In genomic region chr1:64033667-64034215, GRCh38 we compare ENCODE assay signal across 20 cellular contexts.
DNase-seq lines count a peak whose midpoint lies in the region; ATAC-seq, FAIRE-seq and TF ChIP-seq lines count a peak whose summit lies in the region.
"Had no signal": no experiment of that assay in that cellular context is flagged by ENCODE, and none has a peak within 500 bp of the region (broad histone marks: within the 10 kb centered on the region; RNA-seq: fewer than 3 reads in every experiment).

No MANE protein-coding gene starts in this region.

- H3K27me3 ChIP-seq in astrocyte (ENCODE audit: insufficient read depth, low read length): no peaks in the 10 kb centered on the region
- H3K27me3 ChIP-seq: vagina had no signal

- H3K27me3 Mint-ChIP-seq in astrocyte (ENCODE audit: low read depth, unreplicated experiment) (no peaks in the 10 kb centered on the region), progenitor cell of endocrine pancreas (no peaks in the 10 kb centered on the region)
- H3K27me3 Mint-ChIP-seq: stimulated activated naive CD8-positive, alpha-beta T cell treated with anti-CD3 and anti-CD28 coated beads, Interleukin-15, Interleukin-2, amounts not matched to agents 100 ng/mL and 50 ng/mL, for 24 hours had no signal

- peak; percentile 25 for DNase-seq in AG09319 (ENCODE audit: extremely low read depth, low read depth)
- DNase-seq in astrocyte (ENCODE audit: low read depth): peak; percentile 80
- DNase-seq in foreskin fibroblast: peak; percentile 65 to 77
- peak; percentile 67 for DNase-seq in non-pigmented ciliary epithelial cell (ENCODE audit: low read depth)
- DNase-seq in LoVo (ENCODE audit: low spot score): no peak
- DNase-seq in progenitor cell of endocrine pancreas (ENCODE audit: low spot score, unreplicated experiment): no peak
- DNase-seq: activated CD4-positive, alpha-beta memory T cell treated with anti-CD3 and anti-CD28 coated beads, Interleukin-2, amount 10 ng/mL, durations not matched to agents 7 days and 5 days; activated T-cell treated with anti-CD3 and anti-CD28 coated beads, Interleukin-2, amount 50 U/mL, for 4 hours; CD8-positive, alpha-beta memory T cell; DMS79 treated with DMSO at 0.1 percent for 48 hours; NCI-H187; nephron progenitor cell; T-cell had no signal

- H3K27ac ChIP-seq in astrocyte (ENCODE audit: low read depth, low read length): peak overlapping the region; percentile 14
- H3K27ac ChIP-seq: vagina had no signal

- no peaks in the 10 kb centered on the region for H3K79me2 ChIP-seq in astrocyte (ENCODE audit: insufficient read depth, low read length)

- no peaks in the 10 kb centered on the region for H3K36me3 ChIP-seq in astrocyte (ENCODE audit: insufficient read depth, low read length)
- H3K36me3 ChIP-seq: vagina had no signal

- H3K4me1 Mint-ChIP-seq in astrocyte (ENCODE audit: low read depth, unreplicated experiment): peaks cover 28% of the 10 kb centered on the region
- peaks cover 13% of the 10 kb centered on the region for H3K4me1 Mint-ChIP-seq in progenitor cell of endocrine pancreas (ENCODE audit: low read depth)
- H3K4me1 Mint-ChIP-seq: activated CD4-positive, alpha-beta memory T cell treated with anti-CD3 and anti-CD28 coated beads, Interleukin-2, amount 10 ng/mL, durations not matched to agents 7 days and 5 days; activated naive CD4-positive, alpha-beta T cell treated with anti-CD3 and anti-CD28 coated beads, Interleukin-2, amount 50 U/mL, for 24 hours; CD8-positive, alpha-beta memory T cell; T-cell had no signal

- no peak overlapping the region for H3K27ac Mint-ChIP-seq in astrocyte (ENCODE audit: unreplicated experiment)
- H3K27ac Mint-ChIP-seq in progenitor cell of endocrine pancreas: no peak overlapping the region
- H3K27ac Mint-ChIP-seq: activated CD4-positive, alpha-beta memory T cell treated with anti-CD3 and anti-CD28 coated beads, Interleukin-2, amount 10 ng/mL, durations not matched to agents 7 days and 5 days; activated naive CD4-positive, alpha-beta T cell treated with anti-CD3 and anti-CD28 coated beads, Interleukin-2, amount 50 U/mL, for 24 hours; stimulated activated naive CD8-positive, alpha-beta T cell treated with anti-CD3 and anti-CD28 coated beads, Interleukin-15, Interleukin-2, amounts not matched to agents 100 ng/mL and 50 ng/mL, for 24 hours; T-cell had no signal

- no peak overlapping the region for H3K4me2 ChIP-seq in astrocyte (ENCODE audit: low read length)

- no peak overlapping the region for H2AFZ ChIP-seq in astrocyte (ENCODE audit: low read depth, low read length)

- no peaks in the 10 kb centered on the region for H3K9me3 ChIP-seq in astrocyte (ENCODE audit: insufficient read depth, low read depth, low read length)
- H3K9me3 ChIP-seq: vagina had no signal

- H3K4me3 Mint-ChIP-seq in astrocyte (ENCODE audit: unreplicated experiment) (no peak overlapping the region), progenitor cell of endocrine pancreas (ENCODE audit: low read depth) (no peak overlapping the region)
- H3K4me3 Mint-ChIP-seq: activated CD4-positive, alpha-beta memory T cell treated with anti-CD3 and anti-CD28 coated beads, Interleukin-2, amount 10 ng/mL, durations not matched to agents 7 days and 5 days; activated naive CD4-positive, alpha-beta T cell treated with anti-CD3 and anti-CD28 coated beads, Interleukin-2, amount 50 U/mL, for 24 hours; activated T-cell treated with anti-CD3 and anti-CD28 coated beads, Interleukin-2, amount 50 U/mL, for 4 hours; CD8-positive, alpha-beta memory T cell; nephron progenitor cell; stimulated activated naive CD8-positive, alpha-beta T cell treated with anti-CD3 and anti-CD28 coated beads, Interleukin-15, Interleukin-2, amounts not matched to agents 100 ng/mL and 50 ng/mL, for 24 hours; T-cell had no signal

- H3K4me1 ChIP-seq in astrocyte (ENCODE audit: insufficient read depth, low read length): peaks cover 13% of the 10 kb centered on the region

- no peak overlapping the region for H3K9ac ChIP-seq in astrocyte (ENCODE audit: low read length)

- H3K36me3 Mint-ChIP-seq in astrocyte (ENCODE audit: low read depth, unreplicated experiment) (peaks cover 16% of the 10 kb centered on the region), progenitor cell of endocrine pancreas (ENCODE audit: insufficient read depth) (peaks cover 10% of the 10 kb centered on the region)
- H3K36me3 Mint-ChIP-seq: CD8-positive, alpha-beta memory T cell; T-cell had no signal

- H4K20me1 ChIP-seq in astrocyte (ENCODE audit: insufficient read depth, low read length): no peaks in the 10 kb centered on the region

- H3K4me3 ChIP-seq in astrocyte (ENCODE audit: insufficient read depth, low read depth, low read length) (no peak overlapping the region), foreskin fibroblast (ENCODE audit: low read depth in 1 of 2, low read length in 2 of 2) (no peak overlapping the region)
- H3K4me3 ChIP-seq: vagina had no signal

- H3K9me3 Mint-ChIP-seq in astrocyte (ENCODE audit: unreplicated experiment): peaks cover 1% of the 10 kb centered on the region
- peaks cover 4% of the 10 kb centered on the region for H3K9me3 Mint-ChIP-seq in progenitor cell of endocrine pancreas (ENCODE audit: low read depth)
- H3K9me3 Mint-ChIP-seq: activated CD4-positive, alpha-beta memory T cell treated with anti-CD3 and anti-CD28 coated beads, Interleukin-2, amount 10 ng/mL, durations not matched to agents 7 days and 5 days; activated naive CD4-positive, alpha-beta T cell treated with anti-CD3 and anti-CD28 coated beads, Interleukin-2, amount 50 U/mL, for 24 hours; activated T-cell treated with anti-CD3 and anti-CD28 coated beads, Interleukin-2, amount 50 U/mL, for 4 hours; stimulated activated naive CD8-positive, alpha-beta T cell treated with anti-CD3 and anti-CD28 coated beads, Interleukin-15, Interleukin-2, amounts not matched to agents 100 ng/mL and 50 ng/mL, for 24 hours had no signal

- TF ChIP-seq CTCF in AG09319 (IDR thresholded peaks at IDR 0.05; ENCODE audit: low read depth, low read length): no peak
- no peak for TF ChIP-seq CTCF in astrocyte (IDR thresholded peaks at IDR 0.05; ENCODE audit: insufficient read depth, low read depth, low read length)
- no peak for TF ChIP-seq CTCF in foreskin fibroblast (IDR thresholded peaks at IDR 0.05; ENCODE audit: low read depth, low read length)
- TF ChIP-seq CTCF in progenitor cell of endocrine pancreas (IDR thresholded peaks at IDR 0.05; ENCODE audit: unreplicated experiment): no peak

- no peak for ATAC-seq in HG03025 (IDR thresholded peaks at IDR 0.05; ENCODE audit: low FRiP score, unreplicated experiment)
- no peak for ATAC-seq in GM21381 (IDR thresholded peaks at IDR 0.05; ENCODE audit: unreplicated experiment)
- ATAC-seq: activated T-cell treated with anti-CD3 and anti-CD28 coated beads, Interleukin-2, amount 50 U/mL, for 4 hours; T-cell had no signal

- FAIRE-seq in astrocyte (lab: Jason Lieb, UNC): peak; percentile 13
- FAIRE-seq: GM18507, HTR-8/SVneo had no signal

Comparison
In these comparisons a context has a peak if more than half of its experiments do, and no peak if none do; other contexts are left out.
1. DNase-seq: peak in AG09319 (single experiment), astrocyte (single experiment), foreskin fibroblast (2 of 2) and non-pigmented ciliary epithelial cell (single experiment); none in LoVo (single experiment) and progenitor cell of endocrine pancreas (single experiment).